ENCODE assay signal across 16 cellular contexts in genomic region chr1:110033421-110033820, GRCh38. TPM values are rescaled to one million over a fixed set of nuclear protein-coding genes. Genes with fewer than 3 reads are reported as not detected.
DNase-seq lines count a peak whose midpoint lies in the region; ATAC-seq, FAIRE-seq and TF ChIP-seq lines count a peak whose summit lies in the region.
"Had no signal": no experiment of that assay in that cellular context is flagged by ENCODE, and none has a peak within 500 bp of the region (broad histone marks: within the 10 kb centered on the region; RNA-seq: fewer than 3 reads in every experiment).

No MANE protein-coding gene starts in this region.

- CTCF ChIA-PET in endothelial cell of umbilical vein (lab: Charles Lee), result no interaction called here

- no peaks in the 10 kb centered on the region for H4K20me1 ChIP-seq in endothelial cell of umbilical vein (replicated peaks; ENCODE audit: control insufficient read depth, extremely low read depth, insufficient read depth, low read length)

- H3K4me2 ChIP-seq in endothelial cell of umbilical vein (ENCODE audit: insufficient read depth, low read length), result no peak overlapping the region

- peak overlapping the region; percentile 82 for H3K4me3 Mint-ChIP-seq in stimulated activated naive CD8-positive, alpha-beta T cell treated with anti-CD3 and anti-CD28 coated beads, Interleukin-15, Interleukin-2, amounts not matched to agents 100 ng/mL and 50 ng/mL, for 24 hours
- no peak overlapping the region for H3K4me3 Mint-ChIP-seq in stimulated activated naive CD8-positive, alpha-beta T cell treated with anti-CD3 and anti-CD28 coated beads, Interleukin-15, amount 100 ng/mL, for 72 hours
- H3K4me3 Mint-ChIP-seq in T-helper 17 cell, result peak overlapping the region; percentile 95

- ATAC-seq in stimulated activated naive CD8-positive, alpha-beta T cell treated with anti-CD3 and anti-CD28 coated beads, Interleukin-15, amount 100 ng/mL, for 72 hours, result no peak
- ATAC-seq in T-helper 17 cell (no peak), HG03175 (IDR thresholded peaks at IDR 0.05; ENCODE audit: unreplicated experiment) (no peak)

- H3K36me3 ChIP-seq in endothelial cell of umbilical vein (ENCODE audit: control insufficient read depth in 2 of 2, extremely low read depth in 1 of 2, insufficient read depth in 2 of 2, low read length in 2 of 2) (peaks cover under 1 to 4% of the 10 kb centered on the region in 2 experiments), vagina (peaks cover 0 to 4% of the 10 kb centered on the region in 2 donors)

- no peak for TF ChIP-seq POLR2A in endothelial cell of umbilical vein (IDR thresholded peaks at IDR 0.05; ENCODE audit: low read depth, low read length)
- TF ChIP-seq POLR2A in vagina (IDR thresholded peaks at IDR 0.05), result no peak

- POLR2A ChIA-PET in endothelial cell of umbilical vein (lab: Charles Lee), result no interaction called here

- TF ChIP-seq CTCF in endothelial cell of umbilical vein (IDR thresholded peaks at IDR 0.05; ENCODE audit: extremely low read depth in 1 of 2, insufficient read depth in 1 of 2, low read depth in 1 of 2, low read length in 2 of 2) (no peak), vagina (IDR thresholded peaks at IDR 0.05) (no peak)

- no peaks in the 10 kb centered on the region for H3K27me3 Mint-ChIP-seq in stimulated activated naive CD8-positive, alpha-beta T cell treated with anti-CD3 and anti-CD28 coated beads, Interleukin-15, Interleukin-2, amounts not matched to agents 100 ng/mL and 50 ng/mL, for 24 hours
- H3K27me3 Mint-ChIP-seq in stimulated activated naive CD8-positive, alpha-beta T cell treated with anti-CD3 and anti-CD28 coated beads, Interleukin-15, amount 100 ng/mL, for 72 hours, result no peaks in the 10 kb centered on the region
- H3K27me3 Mint-ChIP-seq in T-helper 17 cell, result no peaks in the 10 kb centered on the region

- H3K9me3 Mint-ChIP-seq in stimulated activated naive CD8-positive, alpha-beta T cell treated with anti-CD3 and anti-CD28 coated beads, Interleukin-15, Interleukin-2, amounts not matched to agents 100 ng/mL and 50 ng/mL, for 24 hours, result no peaks in the 10 kb centered on the region
- no peaks in the 10 kb centered on the region for H3K9me3 Mint-ChIP-seq in stimulated activated naive CD8-positive, alpha-beta T cell treated with anti-CD3 and anti-CD28 coated beads, Interleukin-15, amount 100 ng/mL, for 72 hours

- peak overlapping the region; percentile 84 for H3K27ac Mint-ChIP-seq in stimulated activated naive CD8-positive, alpha-beta T cell treated with anti-CD3 and anti-CD28 coated beads, Interleukin-15, Interleukin-2, amounts not matched to agents 100 ng/mL and 50 ng/mL, for 24 hours
- H3K27ac Mint-ChIP-seq in stimulated activated naive CD8-positive, alpha-beta T cell treated with anti-CD3 and anti-CD28 coated beads, Interleukin-15, amount 100 ng/mL, for 72 hours, result peak overlapping the region in 1 of 2 donors; percentile 8
- peak overlapping the region; percentile 86 for H3K27ac Mint-ChIP-seq in T-helper 17 cell

- H3K27ac ChIP-seq in endothelial cell of umbilical vein (ENCODE audit: insufficient read depth, low read depth, low read length), result no peak overlapping the region
- peak overlapping the region; percentile 95 for H3K27ac ChIP-seq in vagina

- peaks cover 49% of the 10 kb centered on the region for H3K4me1 Mint-ChIP-seq in stimulated activated naive CD8-positive, alpha-beta T cell treated with anti-CD3 and anti-CD28 coated beads, Interleukin-15, Interleukin-2, amounts not matched to agents 100 ng/mL and 50 ng/mL, for 24 hours (ENCODE audit: low read depth)
- peaks cover 50% of the 10 kb centered on the region for H3K4me1 Mint-ChIP-seq in stimulated activated naive CD8-positive, alpha-beta T cell treated with anti-CD3 and anti-CD28 coated beads, Interleukin-15, amount 100 ng/mL, for 72 hours
- peaks cover 34% of the 10 kb centered on the region for H3K4me1 Mint-ChIP-seq in T-helper 17 cell

- no peak overlapping the region for H3K4me3 ChIP-seq in endothelial cell of umbilical vein (replicated peaks in 1 of 3; ENCODE audit: insufficient read depth in 1 of 3, low read depth in 1 of 3, low read length in 3 of 3)
- H3K4me3 ChIP-seq in vagina, result no peak overlapping the region

- no peaks in the 10 kb centered on the region for H3K9me3 ChIP-seq in T-helper 17 cell (ENCODE audit: control insufficient read depth, low read length, poor library complexity, severe bottlenecking)
- no peaks in the 10 kb centered on the region for H3K9me3 ChIP-seq in endothelial cell of umbilical vein (replicated peaks; ENCODE audit: control insufficient read depth, insufficient read depth, low read length)
- no peaks in the 10 kb centered on the region for H3K9me3 ChIP-seq in vagina

- no peak overlapping the region for H3K9ac ChIP-seq in endothelial cell of umbilical vein (replicated peaks; ENCODE audit: extremely low read depth, insufficient read depth, low read length)

- no peaks in the 10 kb centered on the region for H3K27me3 ChIP-seq in endothelial cell of umbilical vein (ENCODE audit: control insufficient read depth in 2 of 2, insufficient read depth in 2 of 2, low read length in 2 of 2)
- H3K27me3 ChIP-seq in vagina, result no peaks in the 10 kb centered on the region

- dilution Hi-C loops in endothelial cell of umbilical vein (cut with MboI; ENCODE audit: extremely low pct_ligation_motif_present, low sequenced_read_pairs), result no loop called here

- no peak for DNase-seq in stimulated activated naive CD8-positive, alpha-beta T cell treated with anti-CD3 and anti-CD28 coated beads, Interleukin-15, amount 100 ng/mL, for 72 hours
- DNase-seq in T-helper 17 cell (no peak), endothelial cell of umbilical vein (ENCODE audit: low read depth, low spot score) (no peak), vagina (ENCODE audit: extremely low spot score in 2 of 2) (no peak), GM19239 (ENCODE audit: insufficient read length, low spot score) (no peak)
- no peak for DNase-seq in activated effector memory CD4-positive, alpha-beta T cell treated with anti-CD3 and anti-CD28 coated beads, Interleukin-2, amount 50 U/mL, for 16 hours

- intact Hi-C loops in endothelial cell of umbilical vein (cut with micrococcal nuclease) (loop anchor here (5.0 to 10.0 kb wide), 2 partner anchors 939 to 1474 kb away; partner anchors contain the start of gene TMEM167B), vagina (cut with DNase I) (no loop called here)

- peaks cover 9% of the 10 kb centered on the region for H3K4me1 ChIP-seq in endothelial cell of umbilical vein (ENCODE audit: control insufficient read depth, extremely low read depth, insufficient read depth, low read length)
- peaks cover 26% of the 10 kb centered on the region for H3K4me1 ChIP-seq in vagina

- peak overlapping the region; percentile 96 for H2AFZ ChIP-seq in endothelial cell of umbilical vein (ENCODE audit: low read depth, low read length)

- no TSS peak for BruUV-seq in endothelial cell of umbilical vein (replicated peaks; lab: Mats Ljungman, UMichigan)

- H3K9me1 ChIP-seq in endothelial cell of umbilical vein (replicated peaks; ENCODE audit: control insufficient read depth, extremely low read depth, insufficient read depth, low read length), result no peaks in the 10 kb centered on the region

- H3K79me2 ChIP-seq in endothelial cell of umbilical vein (ENCODE audit: control insufficient read depth, insufficient read depth, low read length), result peaks cover 26% of the 10 kb centered on the region

- FAIRE-seq in endothelial cell of umbilical vein (lab: Jason Lieb, UNC) (no peak), GM19239 (lab: Jason Lieb, UNC) (no peak)
- FAIRE-seq: H54, urothelium cell line had no signal

- peaks cover 11% of the 10 kb centered on the region for H3K36me3 Mint-ChIP-seq in stimulated activated naive CD8-positive, alpha-beta T cell treated with anti-CD3 and anti-CD28 coated beads, Interleukin-15, Interleukin-2, amounts not matched to agents 100 ng/mL and 50 ng/mL, for 24 hours (ENCODE audit: low read depth)
- H3K36me3 Mint-ChIP-seq in T-helper 17 cell (ENCODE audit: low read depth), result peaks cover 7% of the 10 kb centered on the region

TF ChIP-seq in endothelial cell of umbilical vein, 7 proteins besides CTCF, POLR2A, EP300 and RAD21 (continues in another document):
- no peak for TF ChIP-seq JUN (IDR thresholded peaks at IDR 0.05; ENCODE audit: borderline replicate concordance, insufficient read depth, insufficient read length, low read depth)

RNA-seq across cellular contexts. Expression of gene STRIP1, which starts 1.0 kb away (rescaled TPM):
- total RNA-seq in T-helper 17 cell, result 10 to 100 TPM; 70.1 to 86.8 TPM
- 38.9 and 42.1 TPM in 2 replicates for total RNA-seq in endothelial cell of umbilical vein
- 26.2 and 26.9 TPM in 2 replicates for polyA plus RNA-seq in endothelial cell of umbilical vein
- polyA plus RNA-seq in endothelial cell of umbilical vein (2011; cell fraction: cytosol; rRNA removed), result 25.8 and 26.3 TPM in 2 replicates
- polyA plus RNA-seq in endothelial cell of umbilical vein (2011; cell fraction: nucleus; rRNA removed), result 141 and 160 TPM in 2 replicates
- 23.4 and 26.1 TPM in 2 replicates for polyA plus RNA-seq in endothelial cell of umbilical vein (2012)
- 65.0 and 69.7 TPM in 2 replicates for polyA minus RNA-seq in endothelial cell of umbilical vein
- polyA minus RNA-seq in endothelial cell of umbilical vein (2011; cell fraction: cytosol; rRNA and poly(A)+ RNA removed), result 21.3 TPM
- polyA minus RNA-seq in endothelial cell of umbilical vein (2011; cell fraction: nucleus; rRNA and poly(A)+ RNA removed), result 55.6 and 66.4 TPM in 2 replicates
- 40.8 TPM for total RNA-seq in vagina

RNA-seq across cellular contexts. Expression of gene ALX3, which starts 37.1 kb away (rescaled TPM):
- total RNA-seq in T-helper 17 cell (not detected), endothelial cell of umbilical vein (not detected in 2 replicates), vagina (not detected)
- polyA plus RNA-seq in endothelial cell of umbilical vein, result not detected in 2 replicates
- polyA plus RNA-seq in endothelial cell of umbilical vein (2011; cell fraction: cytosol; rRNA removed), result not detected in 2 replicates
- not detected in 2 replicates for polyA plus RNA-seq in endothelial cell of umbilical vein (2011; cell fraction: nucleus; rRNA removed)
- polyA plus RNA-seq in endothelial cell of umbilical vein (2012), result not detected in 2 replicates
- not detected in 2 replicates for polyA minus RNA-seq in endothelial cell of umbilical vein
- not detected for polyA minus RNA-seq in endothelial cell of umbilical vein (2011; cell fraction: cytosol; rRNA and poly(A)+ RNA removed)
- not detected in 2 replicates for polyA minus RNA-seq in endothelial cell of umbilical vein (2011; cell fraction: nucleus; rRNA and poly(A)+ RNA removed)
- total RNA-seq: activated CD8-positive, alpha-beta memory T cell treated with anti-CD3 and anti-CD28 coated beads for 36 hours; epithelial cell of proximal tubule; M059J; NCI-H460; SK-MEL-5; skeletal muscle tissue had no signal

RNA-seq across cellular contexts. Expression of gene AHCYL1, which starts 48.9 kb away (rescaled TPM):
- total RNA-seq in T-helper 17 cell (10 to 100 TPM; 16.5 to 21.3 TPM), endothelial cell of umbilical vein (64.3 and 74.2 TPM in 2 replicates), vagina (75.6 TPM)
- 41.6 and 49.2 TPM in 2 replicates for polyA plus RNA-seq in endothelial cell of umbilical vein
- polyA plus RNA-seq in endothelial cell of umbilical vein (2011; cell fraction: cytosol; rRNA removed), result 47.9 and 49.6 TPM in 2 replicates
- polyA plus RNA-seq in endothelial cell of umbilical vein (2011; cell fraction: nucleus; rRNA removed), result 70.1 and 77.1 TPM in 2 replicates
- polyA plus RNA-seq in endothelial cell of umbilical vein (2012), result 64.2 and 71.4 TPM in 2 replicates
- 71.5 and 72.6 TPM in 2 replicates for polyA minus RNA-seq in endothelial cell of umbilical vein
- 51.2 TPM for polyA minus RNA-seq in endothelial cell of umbilical vein (2011; cell fraction: cytosol; rRNA and poly(A)+ RNA removed)
- polyA minus RNA-seq in endothelial cell of umbilical vein (2011; cell fraction: nucleus; rRNA and poly(A)+ RNA removed), result 26.4 and 37.0 TPM in 2 replicates

Comparison
In these comparisons a context has a peak if more than half of its experiments do, and no peak if none do; other contexts are left out.
1. H3K4me3 Mint-ChIP-seq: peak in stimulated activated naive CD8-positive, alpha-beta T cell treated with anti-CD3 and anti-CD28 coated beads, Interleukin-15, Interleukin-2, amounts not matched to agents 100 ng/mL and 50 ng/mL, for 24 hours (single experiment) and T-helper 17 cell (single experiment); none in stimulated activated naive CD8-positive, alpha-beta T cell treated with anti-CD3 and anti-CD28 coated beads, Interleukin-15, amount 100 ng/mL, for 72 hours (0 of 2).